Comparison of ENCODE assay signal across 16 cellular contexts in genomic region chr22:42920101-42920820, GRCh38.
DNase-seq lines count a peak whose midpoint lies in the region; ATAC-seq and TF ChIP-seq lines count a peak whose summit lies in the region.
"Had no signal": no experiment of that assay in that cellular context is flagged by ENCODE, and none has a peak within 500 bp of the region (broad histone marks: within the 10 kb centered on the region; RNA-seq: fewer than 3 reads in every experiment).

No MANE protein-coding gene starts in this region.

- H3K27ac ChIP-seq in right atrium auricular region = peak overlapping the region; percentile 29 to 68
- H3K27ac ChIP-seq in CD4-positive, alpha-beta memory T cell (ENCODE audit: low read depth, low read length) = no peak overlapping the region
- H3K27ac ChIP-seq: thyroid gland had no signal

- TF ChIP-seq CTCF in right atrium auricular region (IDR thresholded peaks at IDR 0.05) (no peak), retinal pigment epithelial cell (conservative IDR thresholded peaks at IDR 0.05; ENCODE audit: low read depth, low read length) (no peak)

- H3K4me3 Mint-ChIP-seq in CD4-positive, alpha-beta memory T cell = no peak overlapping the region
- no peak overlapping the region for H3K4me3 Mint-ChIP-seq in activated CD8-positive, alpha-beta T cell treated with anti-CD3 and anti-CD28 coated beads, Interleukin-2, amount 10 ng/mL, durations not matched to agents 7 days and 5 days
- H3K4me3 Mint-ChIP-seq: activated CD4-positive, alpha-beta memory T cell treated with anti-CD3 and anti-CD28 coated beads for 36 hours; effector memory CD8-positive, alpha-beta T cell had no signal

- no peaks in the 10 kb centered on the region for H3K9me3 ChIP-seq in right atrium auricular region
- H3K9me3 ChIP-seq in CD4-positive, alpha-beta memory T cell (ENCODE audit: control insufficient read depth in 1 of 2, low read length in 2 of 2) = no peaks in the 10 kb centered on the region
- H3K9me3 ChIP-seq: thyroid gland had no signal

- H3K4me1 Mint-ChIP-seq in CD4-positive, alpha-beta memory T cell = peaks cover 20 to 46% (median 31%) of the 10 kb centered on the region in 4 donors
- peaks cover 17% of the 10 kb centered on the region for H3K4me1 Mint-ChIP-seq in activated CD8-positive, alpha-beta T cell treated with anti-CD3 and anti-CD28 coated beads, Interleukin-2, amount 10 ng/mL, durations not matched to agents 7 days and 5 days (ENCODE audit: low read depth)

- CTCF ChIA-PET in CD4-positive, alpha-beta memory T cell (lab: Charles Lee; ENCODE audit: partially characterized antibody) = interaction anchor here (0.7 to 2.4 kb wide), 5 partner anchors 8 to 240 kb away, joined by 3 to 10 read pairs (median 3); no protein-coding TSS in a partner anchor
- CTCF ChIA-PET in activated CD8-positive, alpha-beta T cell treated with anti-CD3 and anti-CD28 coated beads, Interleukin-2, amount 10 ng/mL, durations not matched to agents 7 days and 5 days (lab: Charles Lee) = no interaction called here

- H3K9me3 Mint-ChIP-seq in CD4-positive, alpha-beta memory T cell = no peaks in the 10 kb centered on the region
- H3K9me3 Mint-ChIP-seq in activated CD8-positive, alpha-beta T cell treated with anti-CD3 and anti-CD28 coated beads, Interleukin-2, amount 10 ng/mL, durations not matched to agents 7 days and 5 days (ENCODE audit: insufficient read depth) = no peaks in the 10 kb centered on the region
- H3K9me3 Mint-ChIP-seq: activated CD4-positive, alpha-beta memory T cell treated with anti-CD3 and anti-CD28 coated beads for 36 hours; activated naive CD4-positive, alpha-beta T cell treated with anti-CD3 and anti-CD28 coated beads, Interleukin-2, amount 50 U/mL, for 72 hours; effector memory CD8-positive, alpha-beta T cell had no signal

- POLR2A ChIA-PET in CD4-positive, alpha-beta memory T cell (lab: Charles Lee; ENCODE audit: partially characterized antibody) = no interaction called here
- POLR2A ChIA-PET in activated CD8-positive, alpha-beta T cell treated with anti-CD3 and anti-CD28 coated beads, Interleukin-2, amount 10 ng/mL, durations not matched to agents 7 days and 5 days (lab: Charles Lee) = no interaction called here

- H3K4me1 ChIP-seq in right atrium auricular region = peaks cover 0 to 91% of the 10 kb centered on the region in 2 donors
- H3K4me1 ChIP-seq in CD4-positive, alpha-beta memory T cell (ENCODE audit: insufficient read depth, low read length) = no peaks in the 10 kb centered on the region

- DNase-seq in EH (ENCODE audit: low read depth) (peak; percentile 84), right atrium auricular region (ENCODE audit: low spot score) (no peak), retinal pigment epithelial cell (ENCODE audit: low read depth) (peak; percentile 56), LoVo (ENCODE audit: low spot score) (no peak)
- no peak for DNase-seq in CD4-positive, alpha-beta memory T cell
- DNase-seq in activated CD8-positive, alpha-beta T cell treated with anti-CD3 and anti-CD28 coated beads, Interleukin-2, amount 10 ng/mL, durations not matched to agents 7 days and 5 days = no peak
- DNase-seq: activated CD4-positive, alpha-beta memory T cell treated with anti-CD3 and anti-CD28 coated beads for 36 hours; DMS153; effector memory CD8-positive, alpha-beta T cell; NCI-H1436 treated with DMSO at 0.1 percent for 48 hours; NCI-H82; nucleus accumbens; thyroid gland had no signal

- no peaks in the 10 kb centered on the region for H3K36me3 ChIP-seq in right atrium auricular region
- no peaks in the 10 kb centered on the region for H3K36me3 ChIP-seq in CD4-positive, alpha-beta memory T cell (ENCODE audit: insufficient read depth, low read length)
- H3K36me3 ChIP-seq: thyroid gland had no signal

- peaks cover 0 to 3% of the 10 kb centered on the region in 2 donors for H3K36me3 Mint-ChIP-seq in CD4-positive, alpha-beta memory T cell
- no peaks in the 10 kb centered on the region for H3K36me3 Mint-ChIP-seq in activated CD8-positive, alpha-beta T cell treated with anti-CD3 and anti-CD28 coated beads, Interleukin-2, amount 10 ng/mL, durations not matched to agents 7 days and 5 days (ENCODE audit: low read depth)
- H3K36me3 Mint-ChIP-seq: activated CD4-positive, alpha-beta memory T cell treated with anti-CD3 and anti-CD28 coated beads for 36 hours; activated naive CD4-positive, alpha-beta T cell treated with anti-CD3 and anti-CD28 coated beads, Interleukin-2, amount 50 U/mL, for 72 hours had no signal

- no peaks in the 10 kb centered on the region for H3K27me3 ChIP-seq in right atrium auricular region
- H3K27me3 ChIP-seq in CD4-positive, alpha-beta memory T cell (ENCODE audit: insufficient read depth, low read length) = no peaks in the 10 kb centered on the region
- H3K27me3 ChIP-seq: thyroid gland had no signal

- H3K4me3 ChIP-seq in right atrium auricular region (no peak overlapping the region), retinal pigment epithelial cell (ENCODE audit: low read length) (no peak overlapping the region)
- H3K4me3 ChIP-seq in CD4-positive, alpha-beta memory T cell (ENCODE audit: low read length in 2 of 2) = no peak overlapping the region
- H3K4me3 ChIP-seq: thyroid gland had no signal

- H3K27ac Mint-ChIP-seq in CD4-positive, alpha-beta memory T cell = peak overlapping the region in 1 of 7 donors; percentile 48
- no peak overlapping the region for H3K27ac Mint-ChIP-seq in activated CD8-positive, alpha-beta T cell treated with anti-CD3 and anti-CD28 coated beads, Interleukin-2, amount 10 ng/mL, durations not matched to agents 7 days and 5 days
- H3K27ac Mint-ChIP-seq: activated CD4-positive, alpha-beta memory T cell treated with anti-CD3 and anti-CD28 coated beads for 36 hours; activated naive CD4-positive, alpha-beta T cell treated with anti-CD3 and anti-CD28 coated beads, Interleukin-2, amount 50 U/mL, for 72 hours; effector memory CD8-positive, alpha-beta T cell had no signal

- ATAC-seq in SK-N-SH treated with all-trans-retinoic acid at 6 μM for 48 hours (peak; percentile 63), HG02973 (IDR thresholded peaks at IDR 0.05; ENCODE audit: unreplicated experiment) (no peak)
- no peak for ATAC-seq in activated CD8-positive, alpha-beta T cell treated with anti-CD3 and anti-CD28 coated beads, Interleukin-2, amount 10 ng/mL, durations not matched to agents 7 days and 5 days
- ATAC-seq: effector memory CD8-positive, alpha-beta T cell had no signal

- intact Hi-C loops in CD4-positive, alpha-beta memory T cell (cut with micrococcal nuclease) = no loop called here

- H3K27me3 Mint-ChIP-seq in CD4-positive, alpha-beta memory T cell = no peaks in the 10 kb centered on the region
- no peaks in the 10 kb centered on the region for H3K27me3 Mint-ChIP-seq in activated CD8-positive, alpha-beta T cell treated with anti-CD3 and anti-CD28 coated beads, Interleukin-2, amount 10 ng/mL, durations not matched to agents 7 days and 5 days (ENCODE audit: low read depth)
- H3K27me3 Mint-ChIP-seq: activated CD4-positive, alpha-beta memory T cell treated with anti-CD3 and anti-CD28 coated beads for 36 hours; effector memory CD8-positive, alpha-beta T cell had no signal

TF ChIP-seq in SK-N-SH treated with all-trans-retinoic acid at 6 μM for 48 hours, 23 proteins besides CTCF, POLR2A, EP300 and RAD21 (continues in another document):
- TF ChIP-seq GLIS3 (CRISPR knock-in tag; IDR thresholded peaks at IDR 0.05) = no peak
- TF ChIP-seq BACH2 (CRISPR knock-in tag; IDR thresholded peaks at IDR 0.05; ENCODE audit: borderline replicate concordance) = no peak
- no peak for TF ChIP-seq CSDC2 (CRISPR knock-in tag; IDR thresholded peaks at IDR 0.05)
- no peak for TF ChIP-seq ISL1 (CRISPR knock-in tag; IDR thresholded peaks at IDR 0.05)
- TF ChIP-seq CREB5 (CRISPR knock-in tag; IDR thresholded peaks at IDR 0.05; ENCODE audit: low read depth) = no peak
- TF ChIP-seq, protein P1, sequence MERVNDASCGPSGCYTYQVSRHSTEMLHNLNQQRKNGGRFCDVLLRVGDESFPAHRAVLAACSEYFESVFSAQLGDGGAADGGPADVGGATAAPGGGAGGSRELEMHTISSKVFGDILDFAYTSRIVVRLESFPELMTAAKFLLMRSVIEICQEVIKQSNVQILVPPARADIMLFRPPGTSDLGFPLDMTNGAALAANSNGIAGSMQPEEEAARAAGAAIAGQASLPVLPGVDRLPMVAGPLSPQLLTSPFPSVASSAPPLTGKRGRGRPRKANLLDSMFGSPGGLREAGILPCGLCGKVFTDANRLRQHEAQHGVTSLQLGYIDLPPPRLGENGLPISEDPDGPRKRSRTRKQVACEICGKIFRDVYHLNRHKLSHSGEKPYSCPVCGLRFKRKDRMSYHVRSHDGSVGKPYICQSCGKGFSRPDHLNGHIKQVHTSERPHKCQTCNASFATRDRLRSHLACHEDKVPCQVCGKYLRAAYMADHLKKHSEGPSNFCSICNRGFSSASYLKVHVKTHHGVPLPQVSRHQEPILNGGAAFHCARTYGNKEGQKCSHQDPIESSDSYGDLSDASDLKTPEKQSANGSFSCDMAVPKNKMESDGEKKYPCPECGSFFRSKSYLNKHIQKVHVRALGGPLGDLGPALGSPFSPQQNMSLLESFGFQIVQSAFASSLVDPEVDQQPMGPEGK (CRISPR knock-in tag; IDR thresholded peaks at IDR 0.05; ENCODE audit: borderline replicate concordance) = no peak
- TF ChIP-seq ZNF70 (CRISPR knock-in tag; IDR thresholded peaks at IDR 0.05) = no peak
- TF ChIP-seq CSRNP3 (CRISPR knock-in tag; IDR thresholded peaks at IDR 0.05) = no peak
- no peak for TF ChIP-seq RARB (CRISPR knock-in tag; IDR thresholded peaks at IDR 0.05)

Comparison
In these comparisons a context has a peak if more than half of its experiments do, and no peak if none do; other contexts are left out.
1. DNase-seq: peak in EH (single experiment) and retinal pigment epithelial cell (single experiment); none in right atrium auricular region (single experiment), CD4-positive, alpha-beta memory T cell (0 of 5), LoVo (single experiment) and activated CD8-positive, alpha-beta T cell treated with anti-CD3 and anti-CD28 coated beads, Interleukin-2, amount 10 ng/mL, durations not matched to agents 7 days and 5 days (single experiment).